In the genomic region with DNA sequence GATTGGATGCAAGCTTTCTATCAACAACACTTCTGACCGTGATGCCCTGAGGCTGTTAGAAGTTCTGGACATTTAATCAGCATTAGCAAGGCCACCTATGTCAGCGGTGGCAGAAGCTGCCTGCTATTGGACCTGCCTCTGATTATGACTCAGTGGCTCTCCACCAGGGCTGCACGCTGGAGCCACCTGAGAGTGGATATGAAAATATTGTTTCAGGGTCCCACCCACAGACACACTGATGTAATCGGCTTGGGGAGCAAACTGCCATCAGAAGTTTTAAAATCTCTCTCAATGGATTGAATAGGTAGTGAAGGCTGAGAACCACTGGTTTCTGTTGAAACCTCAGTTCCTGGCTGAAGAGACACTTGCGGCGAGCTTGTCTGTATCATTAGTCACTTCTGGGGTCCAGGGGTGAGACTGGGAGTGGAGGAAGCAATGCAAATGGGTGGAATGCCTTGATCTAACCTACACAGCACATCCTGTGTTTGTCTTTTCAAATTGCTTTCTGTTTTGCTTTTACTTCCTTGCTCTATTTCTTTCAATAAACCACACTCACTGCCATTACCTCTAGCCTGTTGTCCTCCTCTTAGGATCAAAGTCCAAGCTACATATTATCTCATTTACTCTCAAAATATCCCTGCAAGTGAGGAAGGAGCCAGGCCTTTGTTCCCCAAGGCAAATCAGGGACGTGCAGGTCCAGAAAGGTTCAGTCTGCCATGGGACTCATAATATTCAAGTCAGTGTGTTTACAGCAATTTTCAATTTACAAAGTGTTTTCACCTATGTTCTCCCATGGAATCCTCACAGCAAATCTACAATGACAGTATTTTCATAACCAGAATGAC, we compare ENCODE assay signal across 8 cellular contexts. TPM values are rescaled to one million over a fixed set of nuclear protein-coding genes. Genes with fewer than 3 reads are reported as not detected.
DNase-seq lines count a peak whose midpoint lies in the region; ATAC-seq and TF ChIP-seq lines count a peak whose summit lies in the region.

No MANE protein-coding gene starts in this region.

- no peak for TF ChIP-seq CTCF in CD8-positive, alpha-beta T cell (IDR thresholded peaks at IDR 0.05)

- intact Hi-C loops in CD8-positive, alpha-beta T cell (cut with DNase I, micrococcal nuclease), result loop anchor here in 1 of 2 experiments (5.0 kb wide), 2 partner anchors 116 to 1884 kb away; a partner anchor contains a TSS

- H4K20me1 ChIP-seq in Karpas-422 (ENCODE audit: insufficient read depth, low read depth, low read length), result no peaks in the 10 kb centered on the region

- H2AFZ ChIP-seq in Karpas-422 (ENCODE audit: low read length), result no peak overlapping the region

- no peaks in the 10 kb centered on the region for H3K27me3 ChIP-seq in CD8-positive, alpha-beta T cell (ENCODE audit: insufficient read depth, low read length)
- H3K27me3 ChIP-seq in Karpas-422 (ENCODE audit: low read length), result no peaks in the 10 kb centered on the region

- H3K27ac Mint-ChIP-seq in CD8-positive, alpha-beta T cell, result peak overlapping the region; percentile 95
- H3K27ac Mint-ChIP-seq in naive thymus-derived CD8-positive, alpha-beta T cell, result peak overlapping the region; percentile 71 to 97 (median 94)

- peaks cover 49% of the 10 kb centered on the region for H3K4me1 ChIP-seq in CD8-positive, alpha-beta T cell (ENCODE audit: insufficient read depth, low read length)
- no peaks in the 10 kb centered on the region for H3K4me1 ChIP-seq in Karpas-422 (ENCODE audit: low read length)

- no peaks in the 10 kb centered on the region for H3K79me2 ChIP-seq in Karpas-422 (ENCODE audit: low read length)

- peak overlapping the region; percentile 69 for H3K4me3 Mint-ChIP-seq in CD8-positive, alpha-beta T cell
- H3K4me3 Mint-ChIP-seq in naive thymus-derived CD8-positive, alpha-beta T cell, result peak overlapping the region; percentile 52 to 83 (median 76)

- H3K9me3 Mint-ChIP-seq in CD8-positive, alpha-beta T cell, result no peaks in the 10 kb centered on the region
- no peaks in the 10 kb centered on the region for H3K9me3 Mint-ChIP-seq in naive thymus-derived CD8-positive, alpha-beta T cell

- H3K9me3 ChIP-seq in CD8-positive, alpha-beta T cell (ENCODE audit: low read length), result no peaks in the 10 kb centered on the region
- H3K9me3 ChIP-seq in KOPT-K1 (ENCODE audit: insufficient read depth, low read length, poor library complexity, severe bottlenecking) (no peaks in the 10 kb centered on the region), Karpas-422 (ENCODE audit: low read length) (no peaks in the 10 kb centered on the region)

- H3K36me3 Mint-ChIP-seq in CD8-positive, alpha-beta T cell, result no peaks in the 10 kb centered on the region
- H3K36me3 Mint-ChIP-seq in naive thymus-derived CD8-positive, alpha-beta T cell, result no peaks in the 10 kb centered on the region

- peak overlapping the region; percentile 33 for H3K4me3 ChIP-seq in CD8-positive, alpha-beta T cell (ENCODE audit: low read depth, low read length)
- H3K4me3 ChIP-seq in Karpas-422 (ENCODE audit: low read length), result no peak overlapping the region

- H3K4me1 Mint-ChIP-seq in CD8-positive, alpha-beta T cell (ENCODE audit: low read depth), result peaks cover 54% of the 10 kb centered on the region
- peaks cover 27 to 62% (median 58%) of the 10 kb centered on the region in 4 donors for H3K4me1 Mint-ChIP-seq in naive thymus-derived CD8-positive, alpha-beta T cell

- DNase-seq in CD8-positive, alpha-beta T cell, result peak; percentile 27 to 84 (median 53)
- peak; percentile 84 for DNase-seq in activated effector memory CD4-positive, alpha-beta T cell treated with anti-CD3 and anti-CD28 coated beads, Interleukin-2, amount 50 U/mL, for 16 hours
- DNase-seq in naive thymus-derived CD8-positive, alpha-beta T cell, result peak in 9 of 10 donors; percentile 20 to 79 (median 59)
- DNase-seq in caudate nucleus (lab: John Stamatoyannopoulos, UW) (no peak), Karpas-422 (no peak), epidermal melanocyte (ENCODE audit: insufficient read length, low spot score) (no peak)

- H3K36me3 ChIP-seq in CD8-positive, alpha-beta T cell (ENCODE audit: insufficient read depth, low read length), result no peaks in the 10 kb centered on the region
- H3K36me3 ChIP-seq in KOPT-K1 (ENCODE audit: insufficient read depth, low read length) (no peaks in the 10 kb centered on the region), Karpas-422 (ENCODE audit: insufficient read depth, low read length) (no peaks in the 10 kb centered on the region)

- no peaks in the 10 kb centered on the region for H3K9me2 ChIP-seq in Karpas-422 (replicated peaks; ENCODE audit: insufficient read depth, low read length)

- H3K9ac ChIP-seq in Karpas-422 (ENCODE audit: low read length), result no peak overlapping the region

- POLR2A ChIA-PET in CD8-positive, alpha-beta T cell (lab: Charles Lee), result interaction anchor here (1.1 kb wide), 1 partner anchor 18 kb away, joined by 3 read pairs; no protein-coding TSS in a partner anchor
- POLR2A ChIA-PET in naive thymus-derived CD8-positive, alpha-beta T cell (lab: Charles Lee), result interaction anchor here (1.2 to 1.9 kb wide), 2 partner anchors 20 to 159 kb away, joined by 4 to 5 read pairs; a partner anchor contains a TSS

- H3K27me3 Mint-ChIP-seq in CD8-positive, alpha-beta T cell (ENCODE audit: low read depth), result peaks cover under 1% of the 10 kb centered on the region
- H3K27me3 Mint-ChIP-seq in naive thymus-derived CD8-positive, alpha-beta T cell, result peaks cover 0 to 1% (median 0%) of the 10 kb centered on the region in 5 donors

- H3K4me2 ChIP-seq in Karpas-422 (ENCODE audit: low read depth, low read length, poor library complexity, severe bottlenecking), result no peak overlapping the region

- peak; percentile 84 for ATAC-seq in CD8-positive, alpha-beta T cell
- peak; percentile 97 for ATAC-seq in GM21528 (IDR thresholded peaks at IDR 0.05; ENCODE audit: low FRiP score, unreplicated experiment)
- ATAC-seq in naive thymus-derived CD8-positive, alpha-beta T cell, result peak; percentile 80 to 88

- CTCF ChIA-PET in CD8-positive, alpha-beta T cell (lab: Charles Lee), result interaction anchor here (1.1 to 1.3 kb wide), 2 partner anchors 77 to 81 kb away, joined by 3 read pairs; no protein-coding TSS in a partner anchor

- peak overlapping the region; percentile 29 for H3K27ac ChIP-seq in CD8-positive, alpha-beta T cell (ENCODE audit: low read depth, low read length)
- H3K27ac ChIP-seq in KOPT-K1 (ENCODE audit: low read depth, low read length, poor library complexity, severe bottlenecking) (peak overlapping the region; percentile 78), caudate nucleus (ENCODE audit: low read depth, low read length) (no peak overlapping the region), Karpas-422 (ENCODE audit: low read length) (no peak overlapping the region)

RNA-seq across cellular contexts. Expression of a gene that starts 4.2 kb away (rescaled TPM):
- 1 to 10 TPM; 4.0 to 4.7 TPM for total RNA-seq in CD8-positive, alpha-beta T cell
- 1 to 10 TPM; 1.9 to 2.3 TPM for total RNA-seq in naive thymus-derived CD8-positive, alpha-beta T cell
- polyA plus RNA-seq in naive thymus-derived CD8-positive, alpha-beta T cell, result under 1 TPM; 0.06 to 0.42 (median 0.29) TPM
- not detected in 2 replicates for total RNA-seq in Karpas-422 (2014; rRNA removed; shearing (Covaris generic); ENCODE audit: low replicate concordance)

Comparison
In these comparisons a context has a peak if more than half of its experiments do, and no peak if none do; other contexts are left out.
1. DNase-seq: peak in CD8-positive, alpha-beta T cell (7 of 7), activated effector memory CD4-positive, alpha-beta T cell treated with anti-CD3 and anti-CD28 coated beads, Interleukin-2, amount 50 U/mL, for 16 hours (single experiment) and naive thymus-derived CD8-positive, alpha-beta T cell (9 of 10); none in caudate nucleus (0 of 61), Karpas-422 (single experiment) and epidermal melanocyte (single experiment).
2. H3K27ac ChIP-seq: peak in CD8-positive, alpha-beta T cell (single experiment) and KOPT-K1 (single experiment); none in caudate nucleus (single experiment) and Karpas-422 (single experiment).
3. Peak in every context shown above with its lines, with median percentiles within 50 percentile points of each other: ATAC-seq.